8 cellular contexts compared by ENCODE assay signal in the genomic region with DNA sequence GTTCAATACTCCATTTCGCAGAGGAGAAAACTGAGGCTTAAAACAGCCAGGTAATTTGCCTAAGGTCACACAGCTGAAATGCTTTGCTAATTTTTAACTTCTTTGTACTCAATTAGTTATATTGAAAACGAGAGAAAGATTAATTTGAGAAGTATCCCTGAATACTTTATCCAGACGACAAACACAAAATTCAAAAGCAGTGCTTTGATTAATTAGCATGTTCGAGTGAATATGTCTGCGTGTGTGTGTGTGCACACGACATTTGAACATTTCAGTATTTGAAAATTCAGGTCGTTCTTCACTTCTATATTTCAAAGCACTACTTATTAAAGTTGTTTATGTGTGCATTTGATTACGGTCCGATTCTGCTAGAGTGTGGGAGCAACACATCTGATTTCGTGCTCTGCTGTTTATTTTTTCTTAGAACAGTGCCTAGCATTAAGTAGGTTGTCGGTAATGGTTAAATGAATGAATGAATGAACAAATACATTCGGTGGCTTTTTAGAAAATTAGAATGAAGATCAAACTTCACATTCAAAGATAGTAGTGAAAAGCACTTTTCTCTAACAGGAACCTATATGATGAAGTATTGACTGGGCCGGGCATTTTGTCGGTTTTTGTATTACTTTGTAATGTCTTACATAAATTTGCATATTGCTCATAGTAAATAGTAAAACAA. TPM values are rescaled to one million over a fixed set of nuclear protein-coding genes. Genes with fewer than 3 reads are reported as not detected.
DNase-seq lines count a peak whose midpoint lies in the region; ATAC-seq and TF ChIP-seq lines count a peak whose summit lies in the region.

No MANE protein-coding gene starts in this region.

- H3K4me3 ChIP-seq in Caco-2 (ENCODE audit: low read depth, low read length), result peak overlapping the region; percentile 70

- H3K27me3 ChIP-seq in Caco-2 (replicated peaks; ENCODE audit: control insufficient read depth, insufficient read depth, low read length), result no peaks in the 10 kb centered on the region

- BruUV-seq in Caco-2 (replicated peaks; lab: Mats Ljungman, UMichigan), result TSS peak; percentile 77

- DNase-seq in Caco-2, result no peak
- peak; percentile 38 for DNase-seq in M059J (ENCODE audit: low read depth)
- no peak for DNase-seq in caudate nucleus (lab: John Stamatoyannopoulos, UW)
- no peak for DNase-seq in NK-92 (lab: John Stamatoyannopoulos, UW; ENCODE audit: unreplicated experiment)

- TF ChIP-seq CTCF in Caco-2 (IDR thresholded peaks at IDR 0.05; ENCODE audit: insufficient read depth in 1 of 2, low read depth in 1 of 2, low read length in 1 of 2, severe bottlenecking in 1 of 2, unreplicated experiment in 1 of 2), result no peak
- no peak for TF ChIP-seq CTCF in nephron (IDR thresholded peaks at IDR 0.05; ENCODE audit: unreplicated experiment in 3 of 3)

- peak overlapping the region; percentile 99 for H3K4me3 Mint-ChIP-seq in Caco-2 (ENCODE audit: unreplicated experiment)
- H3K4me3 Mint-ChIP-seq in nephron, result peak overlapping the region; percentile 94 to 100 (median 97)

- intact Hi-C loops in Caco-2 (cut with micrococcal nuclease; ENCODE audit: unreplicated experiment), result loop anchor here (5.0 kb wide), 3 partner anchors 87 to 1038 kb away; a partner anchor contains a TSS

- ATAC-seq in activated CD4-positive, CD25-positive, alpha-beta regulatory T cell treated with anti-CD3 and anti-CD28 coated beads, Interleukin-2, amount 50 U/mL, for 24 hours, result no peak
- ATAC-seq in GM21723 (IDR thresholded peaks at IDR 0.05; ENCODE audit: unreplicated experiment) (no peak), HG02610 (IDR thresholded peaks at IDR 0.05; ENCODE audit: unreplicated experiment) (no peak)

- peak overlapping the region; percentile 69 for H3K27ac ChIP-seq in caudate nucleus (ENCODE audit: low read depth, low read length)

- H3K9me3 Mint-ChIP-seq in Caco-2 (ENCODE audit: unreplicated experiment) (no peaks in the 10 kb centered on the region), nephron (no peaks in the 10 kb centered on the region)

- H3K27ac Mint-ChIP-seq in Caco-2 (ENCODE audit: unreplicated experiment), result peak overlapping the region; percentile 98
- peak overlapping the region; percentile 78 to 98 (median 94) for H3K27ac Mint-ChIP-seq in nephron

- no peaks in the 10 kb centered on the region for H3K4me1 ChIP-seq in Caco-2

- H3K9me3 ChIP-seq in Caco-2, result no peaks in the 10 kb centered on the region

- H3K4me1 Mint-ChIP-seq in Caco-2 (ENCODE audit: low read depth, unreplicated experiment), result peaks cover 20% of the 10 kb centered on the region
- peaks cover 26% of the 10 kb centered on the region for H3K4me1 Mint-ChIP-seq in nephron

- peaks cover 2% of the 10 kb centered on the region; the same call in 1 of the 2 replicates for H3K36me3 ChIP-seq in Caco-2 (ENCODE audit: control insufficient read depth, insufficient read depth, low read length)

- H3K27me3 Mint-ChIP-seq in Caco-2 (ENCODE audit: insufficient read depth, unreplicated experiment) (peaks cover 2% of the 10 kb centered on the region), nephron (ENCODE audit: low read depth) (no peaks in the 10 kb centered on the region)

- POLR2A ChIA-PET in Caco-2 (lab: Charles Lee), result interaction anchor here (0.8 to 3.0 kb wide), 6 partner anchors 20 to 87 kb away, joined by 3 to 153 read pairs (median 6); a partner anchor contains a TSS

- CTCF ChIA-PET in Caco-2 (lab: Charles Lee), result no interaction called here

- peaks cover 45% of the 10 kb centered on the region for H3K36me3 Mint-ChIP-seq in Caco-2 (ENCODE audit: insufficient read depth, unreplicated experiment)
- peaks cover 19% of the 10 kb centered on the region for H3K36me3 Mint-ChIP-seq in nephron (ENCODE audit: low read depth)

RNA-seq across cellular contexts. Expression of a gene that starts 36.9 kb away (rescaled TPM):
- 132 and 145 TPM in 2 replicates for total RNA-seq in Caco-2 (2022)
- total RNA-seq in M059J (2014; rRNA removed; shearing (Covaris generic)), result 71.3 and 107 TPM in 2 replicates
